7 cellular contexts compared by ENCODE assay signal in genomic region chr10:61903184-61903990, GRCh38.
DNase-seq lines count a peak whose midpoint lies in the region; ATAC-seq and TF ChIP-seq lines count a peak whose summit lies in the region.

No MANE protein-coding gene starts in this region.

- in situ Hi-C loops in GM13977 (cut with MboI; ENCODE audit: low pct_unique_long_range_greater_than_20kb, low sequenced_read_pairs, unreplicated experiment): loop anchor here (10.0 to 25.0 kb wide), 2 partner anchors 111 to 334 kb away; no protein-coding TSS in a partner anchor

- DNase-seq in GM13977 (ENCODE audit: low spot score) (peak; percentile 68), NCI-H1436 (lab: John Stamatoyannopoulos, UW) (peak; percentile 53), choroid plexus epithelial cell (ENCODE audit: low read depth) (peak; percentile 74)
- DNase-seq in activated CD4-positive, alpha-beta T cell treated with anti-CD3 and anti-CD28 coated beads for 24 hours (ENCODE audit: low read depth in 2 of 2): peak; percentile 47 to 48
- DNase-seq in stimulated activated CD4-positive, alpha-beta T cell treated with anti-CD3 and anti-CD28 coated beads, Interleukin-1b, Interleukin-23, amount 100 ng/mL, for 48 hours: peak; percentile 80

- peak overlapping the region; percentile 85 for H3K4me3 ChIP-seq in choroid plexus epithelial cell (ENCODE audit: low read depth, low read length)

- H3K27me3 ChIP-seq in layer of hippocampus (ENCODE audit: control insufficient read depth, insufficient read depth, low read length): no peaks in the 10 kb centered on the region

- ATAC-seq in HG02588 (IDR thresholded peaks at IDR 0.05; ENCODE audit: unreplicated experiment): peak; percentile 53

- peak; percentile 27 for TF ChIP-seq CTCF in GM13977 (IDR thresholded peaks at IDR 0.05; ENCODE audit: extremely low read depth, insufficient read depth, missing control alignments)
- peak; percentile 31 for TF ChIP-seq CTCF in choroid plexus epithelial cell (conservative IDR thresholded peaks at IDR 0.05; ENCODE audit: low read depth, low read length)

- peak overlapping the region; percentile 95 for H3K27ac ChIP-seq in layer of hippocampus (ENCODE audit: low read depth, low read length)

Comparison
In these comparisons a context has a peak if more than half of its experiments do, and no peak if none do; other contexts are left out.
1. Peak in every context shown above with its lines: DNase-seq, ATAC-seq, H3K4me3 ChIP-seq and H3K27ac ChIP-seq.